Comparison of ENCODE assay signal across 26 cellular contexts in genomic region chr5:150192462-150192861, GRCh38. TPM values are rescaled to one million over a fixed set of nuclear protein-coding genes. Genes with fewer than 3 reads are reported as not detected.
DNase-seq lines count a peak whose midpoint lies in the region; ATAC-seq and TF ChIP-seq lines count a peak whose summit lies in the region.
"Had no signal": no experiment of that assay in that cellular context is flagged by ENCODE, and none has a peak within 500 bp of the region (broad histone marks: within the 10 kb centered on the region; RNA-seq: fewer than 3 reads in every experiment).

No MANE protein-coding gene starts in this region.

- H3K27me3 ChIP-seq in aorta (ENCODE audit: control insufficient read depth in 1 of 2, insufficient read depth in 2 of 2, low read length in 1 of 2) (no peaks in the 10 kb centered on the region), lower lobe of right lung (ENCODE audit: low read depth) (peaks cover 37% of the 10 kb centered on the region)
- H3K27me3 ChIP-seq: MG63 had no signal

- ATAC-seq in aorta (ENCODE audit: low FRiP score), result no peak
- no peak for ATAC-seq in lower lobe of right lung
- ATAC-seq: GM12878, GM23338 had no signal

- TF ChIP-seq CTCF in lower lobe of right lung (IDR thresholded peaks at IDR 0.05), result no peak
- no peak for TF ChIP-seq CTCF in GM13977 (IDR thresholded peaks at IDR 0.05; ENCODE audit: extremely low read depth, insufficient read depth, missing control alignments)

- no peaks in the 10 kb centered on the region for H3K9me3 ChIP-seq in aorta (ENCODE audit: control insufficient read depth, low read length)
- H3K9me3 ChIP-seq in lower lobe of right lung, result no peaks in the 10 kb centered on the region
- H3K9me3 ChIP-seq: BLaER1, MG63 had no signal

- DNase-seq in NCI-H1417 (lab: John Stamatoyannopoulos, UW) (peak in 2 of 3 experiments; percentile 10 to 31), NCI-H1417 treated with DMSO at 0.1 percent for 48 hours (lab: John Stamatoyannopoulos, UW) (no peak), NCI-H524 (lab: John Stamatoyannopoulos, UW) (peak; percentile 39 to 66), cerebellum (ENCODE audit: low spot score) (peak; percentile 72), superior temporal gyrus (ENCODE audit: extremely low spot score) (peak; percentile 28), aorta (no peak), lower lobe of right lung (no peak), GM13977 (ENCODE audit: low spot score) (no peak)
- DNase-seq: CD4-positive, alpha-beta T cell; GDM1; H9; HFFc6; KG1; MG63; NCI-H1105 treated with DMSO at 0.1 percent for 48 hours; NCI-H1694; NCI-H2029 treated with DMSO at 0.1 percent for 48 hours; NCI-H2171; NCI-H526; Right ventricle myocardium superior; RPMI8226 had no signal

- H3K4me3 ChIP-seq in aorta (ENCODE audit: low read length in 2 of 2), result no peak overlapping the region
- H3K4me3 ChIP-seq in lower lobe of right lung, result no peak overlapping the region
- H3K4me3 ChIP-seq: BLaER1, GM12878, GM23338, MG63 had no signal

- WGBS in aorta, 2 donors, result 91 to 93% methylated on average over 4 of the region's 4 CpGs

- H3K27ac ChIP-seq in aorta (ENCODE audit: low read depth in 1 of 2, low read length in 2 of 2), result no peak overlapping the region
- no peak overlapping the region for H3K27ac ChIP-seq in lower lobe of right lung
- H3K27ac ChIP-seq: BLaER1 had no signal

- H3K4me1 ChIP-seq in aorta (ENCODE audit: control insufficient read depth in 1 of 2, insufficient read depth in 2 of 2, low read length in 2 of 2), result no peaks in the 10 kb centered on the region
- no peaks in the 10 kb centered on the region for H3K4me1 ChIP-seq in lower lobe of right lung

- no peaks in the 10 kb centered on the region for H3K36me3 ChIP-seq in aorta (ENCODE audit: control insufficient read depth in 1 of 2, insufficient read depth in 2 of 2, low read length in 1 of 2)
- H3K36me3 ChIP-seq in lower lobe of right lung, result no peaks in the 10 kb centered on the region
- H3K36me3 ChIP-seq: BLaER1, MG63 had no signal

- in situ Hi-C loops in GM13977 (cut with MboI; ENCODE audit: low pct_unique_long_range_greater_than_20kb, low sequenced_read_pairs, unreplicated experiment), result no loop called here

- intact Hi-C loops in aorta (cut with DNase I) (no loop called here), lower lobe of right lung (cut with DNase I) (no loop called here)

RNA-seq across cellular contexts. Expression of gene SLC6A7, which starts 2.6 kb away (rescaled TPM):
- 5.9 TPM for total RNA-seq in cerebellum
- total RNA-seq in aorta, result not detected
- under 1 TPM; 0.25 to 0.41 TPM for polyA plus RNA-seq in aorta
- total RNA-seq in lower lobe of right lung, result not detected
- total RNA-seq: A172; CD4-positive, alpha-beta T cell; GM23338; H9; HFFc6; Right ventricle myocardium superior; SK-MEL-5 had no signal
- polyA plus RNA-seq: GM23338 had no signal

RNA-seq across cellular contexts. Expression of gene CDX1, which starts 25.9 kb away (rescaled TPM):
- total RNA-seq in cerebellum, result not detected
- total RNA-seq in aorta, result not detected
- polyA plus RNA-seq in aorta, result 10 to 100 TPM in 1 of 2 donors, under 1 TPM in 1; 0.69 to 30.2 TPM
- not detected for total RNA-seq in lower lobe of right lung
- total RNA-seq: A172; CD4-positive, alpha-beta T cell; GM12878; GM23338; Right ventricle myocardium superior; SK-MEL-5 had no signal
- polyA plus RNA-seq: GM12878, GM23338 had no signal

RNA-seq across cellular contexts. Expression of gene PDGFRB, which starts 36.8 kb away (rescaled TPM):
- total RNA-seq in cerebellum (37.9 TPM), aorta (100 to 1,000 TPM; 217 to 360 TPM), lower lobe of right lung (89.3 TPM)
- polyA plus RNA-seq in aorta, result 100 to 1,000 TPM in 1 of 2 donors, 10 to 100 TPM in 1; 44.0 to 353 TPM
- total RNA-seq: CD4-positive, alpha-beta T cell had no signal

Comparison
In these comparisons a context has a peak if more than half of its experiments do, and no peak if none do; other contexts are left out.
1. DNase-seq: peak in NCI-H1417 (2 of 3), NCI-H524 (2 of 2), cerebellum (single experiment) and superior temporal gyrus (single experiment); none in NCI-H1417 treated with DMSO at 0.1 percent for 48 hours (single experiment), aorta (0 of 2), lower lobe of right lung (single experiment) and GM13977 (single experiment).